ENCODE assay signal across 11 cellular contexts in the genomic region with DNA sequence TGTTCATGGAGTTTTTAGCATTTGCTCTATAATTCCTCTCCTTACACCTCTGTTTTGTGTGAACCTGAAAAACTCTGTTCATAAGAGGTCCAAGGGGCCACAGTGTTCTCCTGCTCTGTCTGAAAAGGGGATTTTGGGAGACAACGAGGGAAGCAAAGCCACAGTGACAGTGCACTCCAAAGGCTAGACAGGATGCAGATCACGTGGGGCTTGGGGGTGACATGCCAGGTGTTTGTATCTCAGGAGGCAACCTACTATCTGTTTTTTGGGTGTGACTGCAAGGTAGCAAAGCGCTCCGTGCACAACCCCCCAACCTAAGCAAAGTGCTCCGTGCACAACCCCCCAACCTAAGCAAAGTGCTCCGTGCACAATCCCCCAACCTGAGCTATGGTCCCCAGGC. TPM values are rescaled to one million over a fixed set of nuclear protein-coding genes. Genes with fewer than 3 reads are reported as not detected.
DNase-seq lines count a peak whose midpoint lies in the region; ATAC-seq, FAIRE-seq and TF ChIP-seq lines count a peak whose summit lies in the region.
"Had no signal": no experiment of that assay in that cellular context is flagged by ENCODE, and none has a peak within 500 bp of the region (broad histone marks: within the 10 kb centered on the region; RNA-seq: fewer than 3 reads in every experiment).

No MANE protein-coding gene starts in this region.

- H3K4me3 ChIP-seq in lower lobe of right lung, result no peak overlapping the region
- no peak overlapping the region for H3K4me3 ChIP-seq in transverse colon
- H3K4me3 ChIP-seq: lung had no signal

- in situ Hi-C loops in transverse colon (cut with MboI; ENCODE audit: low pct_ligation_motif_present in 1 of 4, low pct_unique_long_range_greater_than_20kb in 1 of 4, low sequenced_read_pairs in 3 of 4), result no loop called here

- intact Hi-C loops in activated T-helper 2 cell treated with anti-CD3 and anti-CD28 coated beads, Interferon-gamma antibody, Interleukin-2, Interleukin-4, amounts not matched to agents 10 μg/mL and 5 μg/mL and 100 μg/mL, durations not matched to agents 14 hours and 24 hours and 36 hours (cut with micrococcal nuclease), result no loop called here
- intact Hi-C loops in lower lobe of right lung (cut with DNase I) (no loop called here), transverse colon (cut with DNase I; ENCODE audit: low total_unique reads) (loop anchor here (10.0 kb wide), 2 partner anchors 53 to 163 kb away; partner anchors contain the start of genes ING4 and LAG3)

- H3K27ac Mint-ChIP-seq in activated naive CD4-positive, alpha-beta T cell treated with anti-CD3 and anti-CD28 coated beads, Interleukin-2, amount 50 U/mL, for 24 hours, result peak overlapping the region; percentile 53
- peak overlapping the region; percentile 17 for H3K27ac Mint-ChIP-seq in activated T-helper 2 cell treated with anti-CD3 and anti-CD28 coated beads, Interferon-gamma antibody, Interleukin-2, Interleukin-4, amounts not matched to agents 10 μg/mL and 5 μg/mL and 100 μg/mL, durations not matched to agents 14 hours and 24 hours and 36 hours
- peak overlapping the region in 1 of 2 donors; percentile 45 for H3K27ac Mint-ChIP-seq in activated naive CD4-positive, alpha-beta T cell treated with anti-CD3 and anti-CD28 coated beads, Interleukin-2, amount 50 U/mL, for 72 hours

- no peaks in the 10 kb centered on the region for H3K36me3 Mint-ChIP-seq in activated naive CD4-positive, alpha-beta T cell treated with anti-CD3 and anti-CD28 coated beads, Interleukin-2, amount 50 U/mL, for 24 hours
- H3K36me3 Mint-ChIP-seq in activated T-helper 2 cell treated with anti-CD3 and anti-CD28 coated beads, Interferon-gamma antibody, Interleukin-2, Interleukin-4, amounts not matched to agents 10 μg/mL and 5 μg/mL and 100 μg/mL, durations not matched to agents 14 hours and 24 hours and 36 hours (ENCODE audit: low read depth), result no peaks in the 10 kb centered on the region
- H3K36me3 Mint-ChIP-seq in activated naive CD4-positive, alpha-beta T cell treated with anti-CD3 and anti-CD28 coated beads, Interleukin-2, amount 50 U/mL, for 72 hours, result no peaks in the 10 kb centered on the region

- TF ChIP-seq CTCF in lower lobe of right lung (IDR thresholded peaks at IDR 0.05) (no peak), transverse colon (IDR thresholded peaks at IDR 0.05) (no peak)

- WGBS in transverse colon (ENCODE audit: low coverage in 1 of 2), 2 donors, result 28% methylated on average over 5 of the region's 6 CpGs; no CpG with 5 or more reads in 1 of the 2 donors

- H3K27me3 Mint-ChIP-seq in activated naive CD4-positive, alpha-beta T cell treated with anti-CD3 and anti-CD28 coated beads, Interleukin-2, amount 50 U/mL, for 24 hours, result no peaks in the 10 kb centered on the region
- no peaks in the 10 kb centered on the region for H3K27me3 Mint-ChIP-seq in activated T-helper 2 cell treated with anti-CD3 and anti-CD28 coated beads, Interferon-gamma antibody, Interleukin-2, Interleukin-4, amounts not matched to agents 10 μg/mL and 5 μg/mL and 100 μg/mL, durations not matched to agents 14 hours and 24 hours and 36 hours (ENCODE audit: low read depth)

- no peak for DNase-seq in activated naive CD4-positive, alpha-beta T cell treated with anti-CD3 and anti-CD28 coated beads, Interleukin-2, amount 50 U/mL, for 16 hours
- DNase-seq in activated T-helper 2 cell treated with anti-CD3 and anti-CD28 coated beads, Interferon-gamma antibody, Interleukin-2, Interleukin-4, amounts not matched to agents 10 μg/mL and 5 μg/mL and 100 μg/mL, durations not matched to agents 14 hours and 24 hours and 36 hours (ENCODE audit: low spot score), result no peak
- no peak for DNase-seq in lower lobe of right lung
- no peak for DNase-seq in transverse colon
- DNase-seq in NCI-H187 (lab: John Stamatoyannopoulos, UW), result no peak
- DNase-seq in GM12892 (ENCODE audit: insufficient read length), result no peak
- DNase-seq in activated naive CD4-positive, alpha-beta T cell treated with anti-CD3 and anti-CD28 coated beads, Interleukin-2, amount 50 U/mL, for 72 hours (ENCODE audit: low spot score in 2 of 2), result no peak

- H3K27ac ChIP-seq in lower lobe of right lung, result peak overlapping the region; percentile 87
- peak overlapping the region; percentile 90 to 97 (median 92) for H3K27ac ChIP-seq in transverse colon

- no peak for ATAC-seq in lower lobe of right lung
- no peak for ATAC-seq in activated naive CD4-positive, alpha-beta T cell treated with anti-CD3 and anti-CD28 coated beads, Interleukin-2, amount 50 U/mL, for 72 hours

- peaks cover 27% of the 10 kb centered on the region for H3K4me1 ChIP-seq in lower lobe of right lung
- peaks cover 29 to 45% (median 30%) of the 10 kb centered on the region in 4 donors for H3K4me1 ChIP-seq in transverse colon

- no peak for TF ChIP-seq EP300 in transverse colon (IDR thresholded peaks at IDR 0.05; ENCODE audit: low read depth)

- TF ChIP-seq POLR2A in transverse colon (IDR thresholded peaks at IDR 0.05), result no peak
- TF ChIP-seq POLR2A in GM12892 (IDR thresholded peaks at IDR 0.05; ENCODE audit: low read depth, low read length), result no peak

- no peaks in the 10 kb centered on the region for H3K27me3 ChIP-seq in lower lobe of right lung (ENCODE audit: low read depth)
- no peaks in the 10 kb centered on the region for H3K27me3 ChIP-seq in transverse colon

- H3K9me3 ChIP-seq in lower lobe of right lung, result no peaks in the 10 kb centered on the region
- H3K9me3 ChIP-seq in transverse colon, result no peaks in the 10 kb centered on the region
- H3K9me3 ChIP-seq: Caco-2 had no signal

- FAIRE-seq in GM12892 (lab: Jason Lieb, UNC), result no peak

- H3K4me3 Mint-ChIP-seq in activated naive CD4-positive, alpha-beta T cell treated with anti-CD3 and anti-CD28 coated beads, Interleukin-2, amount 50 U/mL, for 24 hours, result peak overlapping the region; percentile 19
- H3K4me3 Mint-ChIP-seq in activated T-helper 2 cell treated with anti-CD3 and anti-CD28 coated beads, Interferon-gamma antibody, Interleukin-2, Interleukin-4, amounts not matched to agents 10 μg/mL and 5 μg/mL and 100 μg/mL, durations not matched to agents 14 hours and 24 hours and 36 hours (ENCODE audit: low read depth), result peak overlapping the region; percentile 40

- no peaks in the 10 kb centered on the region for H3K36me3 ChIP-seq in lower lobe of right lung
- no peaks in the 10 kb centered on the region for H3K36me3 ChIP-seq in transverse colon

- H3K4me1 Mint-ChIP-seq in activated naive CD4-positive, alpha-beta T cell treated with anti-CD3 and anti-CD28 coated beads, Interleukin-2, amount 50 U/mL, for 24 hours, result peaks cover 39% of the 10 kb centered on the region
- peaks cover 27% of the 10 kb centered on the region for H3K4me1 Mint-ChIP-seq in activated T-helper 2 cell treated with anti-CD3 and anti-CD28 coated beads, Interferon-gamma antibody, Interleukin-2, Interleukin-4, amounts not matched to agents 10 μg/mL and 5 μg/mL and 100 μg/mL, durations not matched to agents 14 hours and 24 hours and 36 hours (ENCODE audit: low read depth)

- no peaks in the 10 kb centered on the region for H3K9me3 Mint-ChIP-seq in activated naive CD4-positive, alpha-beta T cell treated with anti-CD3 and anti-CD28 coated beads, Interleukin-2, amount 50 U/mL, for 24 hours
- H3K9me3 Mint-ChIP-seq in activated T-helper 2 cell treated with anti-CD3 and anti-CD28 coated beads, Interferon-gamma antibody, Interleukin-2, Interleukin-4, amounts not matched to agents 10 μg/mL and 5 μg/mL and 100 μg/mL, durations not matched to agents 14 hours and 24 hours and 36 hours, result no peaks in the 10 kb centered on the region
- no peaks in the 10 kb centered on the region for H3K9me3 Mint-ChIP-seq in activated naive CD4-positive, alpha-beta T cell treated with anti-CD3 and anti-CD28 coated beads, Interleukin-2, amount 50 U/mL, for 72 hours

RNA-seq across cellular contexts. Expression of gene CHD4, which starts 5.1 kb away (rescaled TPM):
- 343 and 351 TPM in 2 replicates for total RNA-seq in activated T-helper 2 cell treated with anti-CD3 and anti-CD28 coated beads, Interferon-gamma antibody, Interleukin-2, Interleukin-4, amounts not matched to agents 10 μg/mL and 5 μg/mL and 100 μg/mL, durations not matched to agents 14 hours and 24 hours and 36 hours
- total RNA-seq in lower lobe of right lung, result 169 TPM
- total RNA-seq in transverse colon, result 100 to 1,000 TPM; 142 to 165 (median 154) TPM
- 95.7 TPM for polyA plus RNA-seq in GM12892 (2012; ENCODE audit: missing spikeins)
- total RNA-seq in activated naive CD4-positive, alpha-beta T cell treated with anti-CD3 and anti-CD28 coated beads, Interleukin-2, amount 50 U/mL, for 72 hours, result 100 to 1,000 TPM; 288 to 307 TPM

RNA-seq across cellular contexts. Expression of gene LPAR5, which starts 23.5 kb away (rescaled TPM):
- total RNA-seq in activated T-helper 2 cell treated with anti-CD3 and anti-CD28 coated beads, Interferon-gamma antibody, Interleukin-2, Interleukin-4, amounts not matched to agents 10 μg/mL and 5 μg/mL and 100 μg/mL, durations not matched to agents 14 hours and 24 hours and 36 hours, result 3.6 and 4.1 TPM in 2 replicates
- total RNA-seq in lower lobe of right lung (3.8 TPM), transverse colon (10 to 100 TPM; 27.9 to 50.1 (median 30.2) TPM)
- 1.7 TPM for polyA plus RNA-seq in GM12892 (2012; ENCODE audit: missing spikeins)
- 1 to 10 TPM; 2.8 to 5.1 TPM for total RNA-seq in activated naive CD4-positive, alpha-beta T cell treated with anti-CD3 and anti-CD28 coated beads, Interleukin-2, amount 50 U/mL, for 72 hours
- total RNA-seq: NCI-H460 had no signal

RNA-seq across cellular contexts. Expression of gene ACRBP, which starts 35.0 kb away (rescaled TPM):
- 1.2 and 1.5 TPM in 2 replicates for total RNA-seq in activated T-helper 2 cell treated with anti-CD3 and anti-CD28 coated beads, Interferon-gamma antibody, Interleukin-2, Interleukin-4, amounts not matched to agents 10 μg/mL and 5 μg/mL and 100 μg/mL, durations not matched to agents 14 hours and 24 hours and 36 hours
- total RNA-seq in lower lobe of right lung (7.2 TPM), transverse colon (1 to 10 TPM in 3 of 4 donors, not detected in 1; 2.2 to 2.9 (median 2.7) TPM)
- polyA plus RNA-seq in GM12892 (2012; ENCODE audit: missing spikeins), result 2.1 TPM
- 1 to 10 TPM; 2.1 to 2.8 TPM for total RNA-seq in activated naive CD4-positive, alpha-beta T cell treated with anti-CD3 and anti-CD28 coated beads, Interleukin-2, amount 50 U/mL, for 72 hours

RNA-seq across cellular contexts. Expression of gene NOP2, which starts 44.2 kb away (rescaled TPM):
- total RNA-seq in activated T-helper 2 cell treated with anti-CD3 and anti-CD28 coated beads, Interferon-gamma antibody, Interleukin-2, Interleukin-4, amounts not matched to agents 10 μg/mL and 5 μg/mL and 100 μg/mL, durations not matched to agents 14 hours and 24 hours and 36 hours, result 146 and 157 TPM in 2 replicates
- total RNA-seq in lower lobe of right lung, result 30.2 TPM
- 100 to 1,000 TPM in 1 of 4 donors, 10 to 100 TPM in 3; 12.8 to 167 (median 30.5) TPM for total RNA-seq in transverse colon
- polyA plus RNA-seq in GM12892 (2012; ENCODE audit: missing spikeins), result 60.0 TPM
- 10 to 100 TPM; 78.8 to 79.8 TPM for total RNA-seq in activated naive CD4-positive, alpha-beta T cell treated with anti-CD3 and anti-CD28 coated beads, Interleukin-2, amount 50 U/mL, for 72 hours

RNA-seq across cellular contexts. Expression of gene ING4, which starts 50.7 kb away (rescaled TPM):
- 18.5 and 19.1 TPM in 2 replicates for total RNA-seq in activated T-helper 2 cell treated with anti-CD3 and anti-CD28 coated beads, Interferon-gamma antibody, Interleukin-2, Interleukin-4, amounts not matched to agents 10 μg/mL and 5 μg/mL and 100 μg/mL, durations not matched to agents 14 hours and 24 hours and 36 hours
- total RNA-seq in lower lobe of right lung (41.3 TPM), transverse colon (100 to 1,000 TPM in 1 of 4 donors, 10 to 100 TPM in 3; 41.8 to 165 (median 56.6) TPM)
- 36.2 TPM for polyA plus RNA-seq in GM12892 (2012; ENCODE audit: missing spikeins)
- total RNA-seq in activated naive CD4-positive, alpha-beta T cell treated with anti-CD3 and anti-CD28 coated beads, Interleukin-2, amount 50 U/mL, for 72 hours, result 10 to 100 TPM; 18.1 to 24.3 TPM
